In the genomic region with DNA sequence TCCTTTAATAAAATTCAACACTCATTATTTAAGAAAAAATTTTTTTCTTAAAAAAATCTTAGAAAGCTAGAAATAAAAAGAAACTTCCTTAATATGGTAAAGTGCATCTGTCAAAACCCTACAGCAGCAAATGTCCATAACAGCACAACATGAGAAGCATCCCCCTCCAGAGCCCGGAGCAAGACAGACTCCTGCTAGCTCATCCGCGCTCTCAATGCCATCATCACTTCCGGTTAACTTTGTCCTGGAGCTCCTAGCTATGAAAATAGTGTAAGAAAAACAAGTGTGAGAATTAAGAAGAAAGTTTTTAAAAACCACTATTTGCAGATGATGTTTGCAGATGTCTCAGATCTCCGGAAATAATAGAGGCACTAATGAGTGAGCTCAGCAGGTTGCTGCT, we compare ENCODE assay signal across 31 cellular contexts.
"Had no signal": no experiment of that assay in that cellular context is flagged by ENCODE, and none has a peak within 500 bp of the region (broad histone marks: within the 10 kb centered on the region; RNA-seq: fewer than 3 reads in every experiment).

No MANE protein-coding gene starts in this region.

- H3K4me3 Mint-ChIP-seq: activated CD4-positive, alpha-beta memory T cell treated with anti-CD3 and anti-CD28 coated beads for 36 hours; activated CD4-positive, alpha-beta T cell treated with anti-CD3 and anti-CD28 coated beads for 36 hours; activated CD4-positive, alpha-beta T cell treated with anti-CD3 and anti-CD28 coated beads, Interleukin-2, amount 10 ng/mL, durations not matched to agents 24 days and 14 days; activated CD8-positive, alpha-beta memory T cell treated with anti-CD3 and anti-CD28 coated beads, Interleukin-2, amount 10 ng/mL, durations not matched to agents 7 days and 5 days; activated CD8-positive, alpha-beta T cell treated with anti-CD3 and anti-CD28 coated beads, Interleukin-2, amount 10 ng/mL, durations not matched to agents 7 days and 5 days; activated naive CD4-positive, alpha-beta T cell treated with anti-CD3 and anti-CD28 coated beads for 36 hours; activated naive CD4-positive, alpha-beta T cell treated with anti-CD3 and anti-CD28 coated beads, Interleukin-2, amount 50 U/mL, for 24 hours; activated naive CD8-positive, alpha-beta T cell treated with anti-CD3 and anti-CD28 coated beads for 36 hours; activated naive CD8-positive, alpha-beta T cell treated with anti-CD3 and anti-CD28 coated beads, Interleukin-2, amount 50 U/mL, for 24 hours; activated T-helper 1 cell treated with anti-CD3 and anti-CD28 coated beads, Interleukin-12 subunit alpha, Interleukin-12 subunit beta, Interleukin-2, Interleukin-4 antibody, amounts not matched to agents 30 ng/mL and 10 ng/mL and 1 ng/mL, durations not matched to agents 14 hours and 24 hours and 36 hours; effector memory CD8-positive, alpha-beta T cell; T-helper 1 cell treated with Interleukin-12 subunit alpha and Interleukin-12 subunit beta and Interleukin-4 antibody, amounts not matched to agents 30 μg/mL and 1 μg/mL, for 36 hours had no signal

- H3K36me3 Mint-ChIP-seq: activated CD4-positive, alpha-beta memory T cell treated with anti-CD3 and anti-CD28 coated beads for 36 hours; activated CD8-positive, alpha-beta memory T cell treated with anti-CD3 and anti-CD28 coated beads, Interleukin-2, amount 10 ng/mL, durations not matched to agents 7 days and 5 days; activated naive CD4-positive, alpha-beta T cell treated with anti-CD3 and anti-CD28 coated beads, Interleukin-2, amount 50 U/mL, for 24 hours; activated naive CD8-positive, alpha-beta T cell treated with anti-CD3 and anti-CD28 coated beads for 36 hours had no signal

- H3K27ac Mint-ChIP-seq: activated CD4-positive, alpha-beta memory T cell treated with anti-CD3 and anti-CD28 coated beads for 36 hours; activated CD4-positive, alpha-beta T cell treated with anti-CD3 and anti-CD28 coated beads for 36 hours; activated CD4-positive, alpha-beta T cell treated with anti-CD3 and anti-CD28 coated beads, Interleukin-2, amount 10 ng/mL, durations not matched to agents 24 days and 14 days; activated CD8-positive, alpha-beta memory T cell treated with anti-CD3 and anti-CD28 coated beads, Interleukin-2, amount 10 ng/mL, durations not matched to agents 7 days and 5 days; activated CD8-positive, alpha-beta T cell treated with anti-CD3 and anti-CD28 coated beads, Interleukin-2, amount 10 ng/mL, durations not matched to agents 7 days and 5 days; activated naive CD4-positive, alpha-beta T cell treated with anti-CD3 and anti-CD28 coated beads for 36 hours; activated naive CD4-positive, alpha-beta T cell treated with anti-CD3 and anti-CD28 coated beads, Interleukin-2, amount 50 U/mL, for 24 hours; activated naive CD8-positive, alpha-beta T cell treated with anti-CD3 and anti-CD28 coated beads for 36 hours; activated naive CD8-positive, alpha-beta T cell treated with anti-CD3 and anti-CD28 coated beads, Interleukin-2, amount 50 U/mL, for 24 hours; activated T-helper 1 cell treated with anti-CD3 and anti-CD28 coated beads, Interleukin-12 subunit alpha, Interleukin-12 subunit beta, Interleukin-2, Interleukin-4 antibody, amounts not matched to agents 30 ng/mL and 10 ng/mL and 1 ng/mL, durations not matched to agents 14 hours and 24 hours and 36 hours; activated T-helper 2 cell treated with anti-CD3 and anti-CD28 coated beads, Interferon-gamma antibody, Interleukin-2, Interleukin-4, amounts not matched to agents 10 μg/mL and 5 μg/mL and 100 μg/mL, durations not matched to agents 14 hours and 24 hours and 36 hours; effector memory CD8-positive, alpha-beta T cell; T-helper 1 cell treated with Interleukin-12 subunit alpha and Interleukin-12 subunit beta and Interleukin-4 antibody, amounts not matched to agents 30 μg/mL and 1 μg/mL, for 36 hours had no signal

- H3K4me3 ChIP-seq: adrenal gland, body of pancreas had no signal

- DNase-seq: activated CD4-positive, alpha-beta T cell treated with anti-CD3 and anti-CD28 coated beads for 36 hours; activated CD4-positive, alpha-beta T cell treated with anti-CD3 and anti-CD28 coated beads, Interleukin-2, amount 10 ng/mL, durations not matched to agents 24 days and 14 days; activated CD4-positive, CD25-positive, alpha-beta regulatory T cell; activated CD4-positive, CD25-positive, alpha-beta regulatory T cell treated with anti-CD3 and anti-CD28 coated beads, Interleukin-2, amount 50 U/mL, for 72 hours; activated CD8-positive, alpha-beta memory T cell treated with anti-CD3 and anti-CD28 coated beads, Interleukin-2, amount 50 U/mL, for 4 hours; activated CD8-positive, alpha-beta T cell treated with anti-CD3 and anti-CD28 coated beads, Interleukin-2, amount 10 ng/mL, durations not matched to agents 7 days and 5 days; activated effector memory CD4-positive, alpha-beta T cell treated with anti-CD3 and anti-CD28 coated beads, Interleukin-2, amount 50 U/mL, for 16 hours; activated naive CD4-positive, alpha-beta T cell treated with anti-CD3 and anti-CD28 coated beads for 36 hours; activated naive CD8-positive, alpha-beta T cell treated with anti-CD3 and anti-CD28 coated beads for 36 hours; activated naive CD8-positive, alpha-beta T cell treated with anti-CD3 and anti-CD28 coated beads, Interleukin-2, amount 50 U/mL, for 24 hours; activated T-cell treated with anti-CD3 and anti-CD28 coated beads, Interleukin-2, amount 50 U/mL, for 1 hour; activated T-cell treated with anti-CD3 and anti-CD28 coated beads, Interleukin-2, amount 50 U/mL, for 48 hours; adrenal gland; amygdala; aorta; body of pancreas; caudate nucleus; cortex of kidney; dermis blood vessel endothelial cell; effector CD4-positive, alpha-beta T cell; effector memory CD8-positive, alpha-beta T cell; foreskin fibroblast; head of caudate nucleus; T1000 had no signal

- H3K9me3 ChIP-seq: adrenal gland, body of pancreas had no signal

- H3K4me1 ChIP-seq: adrenal gland had no signal

- H3K27me3 Mint-ChIP-seq: activated CD4-positive, alpha-beta T cell treated with anti-CD3 and anti-CD28 coated beads for 36 hours; activated naive CD4-positive, alpha-beta T cell treated with anti-CD3 and anti-CD28 coated beads, Interleukin-2, amount 50 U/mL, for 24 hours; activated naive CD8-positive, alpha-beta T cell treated with anti-CD3 and anti-CD28 coated beads for 36 hours; activated naive CD8-positive, alpha-beta T cell treated with anti-CD3 and anti-CD28 coated beads, Interleukin-2, amount 50 U/mL, for 24 hours had no signal

- H3K27me3 ChIP-seq: adrenal gland, body of pancreas had no signal

- H3K36me3 ChIP-seq: adrenal gland had no signal

- H3K27ac ChIP-seq: adrenal gland, body of pancreas, epithelial cell of prostate had no signal

- H3K4me1 Mint-ChIP-seq: activated CD4-positive, alpha-beta T cell treated with anti-CD3 and anti-CD28 coated beads for 36 hours; activated CD4-positive, alpha-beta T cell treated with anti-CD3 and anti-CD28 coated beads, Interleukin-2, amount 10 ng/mL, durations not matched to agents 24 days and 14 days; activated naive CD4-positive, alpha-beta T cell treated with anti-CD3 and anti-CD28 coated beads, Interleukin-2, amount 50 U/mL, for 24 hours; activated naive CD8-positive, alpha-beta T cell treated with anti-CD3 and anti-CD28 coated beads for 36 hours; activated naive CD8-positive, alpha-beta T cell treated with anti-CD3 and anti-CD28 coated beads, Interleukin-2, amount 50 U/mL, for 24 hours had no signal

- H3K9me3 Mint-ChIP-seq: activated CD4-positive, alpha-beta memory T cell treated with anti-CD3 and anti-CD28 coated beads for 36 hours; activated CD4-positive, alpha-beta T cell treated with anti-CD3 and anti-CD28 coated beads, Interleukin-2, amount 10 ng/mL, durations not matched to agents 24 days and 14 days; activated naive CD4-positive, alpha-beta T cell treated with anti-CD3 and anti-CD28 coated beads for 36 hours; activated naive CD4-positive, alpha-beta T cell treated with anti-CD3 and anti-CD28 coated beads, Interleukin-2, amount 50 U/mL, for 24 hours; activated naive CD8-positive, alpha-beta T cell treated with anti-CD3 and anti-CD28 coated beads for 36 hours; activated naive CD8-positive, alpha-beta T cell treated with anti-CD3 and anti-CD28 coated beads, Interleukin-2, amount 50 U/mL, for 24 hours; activated T-helper 1 cell treated with anti-CD3 and anti-CD28 coated beads, Interleukin-12 subunit alpha, Interleukin-12 subunit beta, Interleukin-2, Interleukin-4 antibody, amounts not matched to agents 30 ng/mL and 10 ng/mL and 1 ng/mL, durations not matched to agents 14 hours and 24 hours and 36 hours; activated T-helper 2 cell treated with anti-CD3 and anti-CD28 coated beads, Interferon-gamma antibody, Interleukin-2, Interleukin-4, amounts not matched to agents 10 μg/mL and 5 μg/mL and 100 μg/mL, durations not matched to agents 14 hours and 24 hours and 36 hours; effector memory CD8-positive, alpha-beta T cell; T-helper 1 cell treated with Interleukin-12 subunit alpha and Interleukin-12 subunit beta and Interleukin-4 antibody, amounts not matched to agents 30 μg/mL and 1 μg/mL, for 36 hours had no signal
